Comparison of ENCODE assay signal across 11 cellular contexts in genomic region chr9:136023401-136024225, GRCh38.
DNase-seq lines count a peak whose midpoint lies in the region; ATAC-seq and TF ChIP-seq lines count a peak whose summit lies in the region.
"Had no signal": no experiment of that assay in that cellular context is flagged by ENCODE, and none has a peak within 500 bp of the region (broad histone marks: within the 10 kb centered on the region; RNA-seq: fewer than 3 reads in every experiment).

No MANE protein-coding gene starts in this region.

- TF ChIP-seq POLR2A in tibial nerve (IDR thresholded peaks at IDR 0.05): no peak

- H3K4me3 ChIP-seq in lung: no peak overlapping the region
- no peak overlapping the region for H3K4me3 ChIP-seq in tibial nerve

- H3K4me3 Mint-ChIP-seq in activated CD4-positive, alpha-beta memory T cell treated with anti-CD3 and anti-CD28 coated beads for 36 hours: no peak overlapping the region
- H3K4me3 Mint-ChIP-seq in activated CD4-positive, alpha-beta memory T cell treated with anti-CD3 and anti-CD28 coated beads, Interleukin-2, amount 10 ng/mL, durations not matched to agents 7 days and 5 days: no peak overlapping the region
- no peak overlapping the region for H3K4me3 Mint-ChIP-seq in dendritic cell treated with granulocyte-macrophage colony-stimulating factor and Interleukin-4, amounts not matched to agents 40 ng/mL and 50 ng/mL, for 4 days
- H3K4me3 Mint-ChIP-seq: activated B cell treated with CpG ODN at 0.5 μM for 24 hours had no signal

- H3K36me3 ChIP-seq in lung (ENCODE audit: control insufficient read depth in 2 of 2, insufficient read depth in 2 of 2, low read length in 2 of 2): peaks cover 0 to 6% of the 10 kb centered on the region in 2 donors
- peaks cover 0 to 9% (median 0%) of the 10 kb centered on the region in 3 donors for H3K36me3 ChIP-seq in tibial nerve

- H3K9me3 ChIP-seq in lung (ENCODE audit: control insufficient read depth in 2 of 2, insufficient read depth in 1 of 2, low read length in 1 of 2): no peaks in the 10 kb centered on the region
- no peaks in the 10 kb centered on the region for H3K9me3 ChIP-seq in tibial nerve

- H3K36me3 Mint-ChIP-seq in activated CD4-positive, alpha-beta memory T cell treated with anti-CD3 and anti-CD28 coated beads for 36 hours: peaks cover 4% of the 10 kb centered on the region
- H3K36me3 Mint-ChIP-seq in activated CD4-positive, alpha-beta memory T cell treated with anti-CD3 and anti-CD28 coated beads, Interleukin-2, amount 10 ng/mL, durations not matched to agents 7 days and 5 days (ENCODE audit: low read depth): peaks cover 3% of the 10 kb centered on the region
- peaks cover 69% of the 10 kb centered on the region for H3K36me3 Mint-ChIP-seq in dendritic cell treated with granulocyte-macrophage colony-stimulating factor and Interleukin-4, amounts not matched to agents 40 ng/mL and 50 ng/mL, for 4 days (ENCODE audit: low read depth)

- H3K27ac Mint-ChIP-seq in activated CD4-positive, alpha-beta memory T cell treated with anti-CD3 and anti-CD28 coated beads for 36 hours: no peak overlapping the region
- H3K27ac Mint-ChIP-seq in activated CD4-positive, alpha-beta memory T cell treated with anti-CD3 and anti-CD28 coated beads, Interleukin-2, amount 10 ng/mL, durations not matched to agents 7 days and 5 days: no peak overlapping the region
- H3K27ac Mint-ChIP-seq in dendritic cell treated with granulocyte-macrophage colony-stimulating factor and Interleukin-4, amounts not matched to agents 40 ng/mL and 50 ng/mL, for 4 days: peak overlapping the region; percentile 0
- H3K27ac Mint-ChIP-seq: activated B cell treated with CpG ODN at 0.5 μM for 24 hours had no signal

- peak; percentile 2 for DNase-seq in activated CD4-positive, alpha-beta memory T cell treated with anti-CD3 and anti-CD28 coated beads for 36 hours
- no peak for DNase-seq in activated CD4-positive, alpha-beta memory T cell treated with anti-CD3 and anti-CD28 coated beads, Interleukin-2, amount 10 ng/mL, durations not matched to agents 7 days and 5 days
- DNase-seq in lung (ENCODE audit: low spot score) (no peak), tibial nerve (ENCODE audit: low spot score in 2 of 2) (peak; percentile 53 to 64), cerebellar nuclear complex (lab: John Stamatoyannopoulos, UW) (no peak), iPS-NIHi11 (ENCODE audit: low spot score) (no peak)
- no peak for DNase-seq in activated CD4-positive, alpha-beta T cell treated with anti-CD3 and anti-CD28 coated beads for 48 hours
- DNase-seq: ACHN, activated B cell treated with CpG ODN at 0.5 μM for 24 hours, MV-4-11 had no signal

- peak in 1 of 2 donors; percentile 30 for TF ChIP-seq EP300 in tibial nerve (IDR thresholded peaks at IDR 0.05)

- no peaks in the 10 kb centered on the region for H3K27me3 Mint-ChIP-seq in activated CD4-positive, alpha-beta memory T cell treated with anti-CD3 and anti-CD28 coated beads for 36 hours
- H3K27me3 Mint-ChIP-seq in activated CD4-positive, alpha-beta memory T cell treated with anti-CD3 and anti-CD28 coated beads, Interleukin-2, amount 10 ng/mL, durations not matched to agents 7 days and 5 days: no peaks in the 10 kb centered on the region
- H3K27me3 Mint-ChIP-seq in dendritic cell treated with granulocyte-macrophage colony-stimulating factor and Interleukin-4, amounts not matched to agents 40 ng/mL and 50 ng/mL, for 4 days: no peaks in the 10 kb centered on the region

- ATAC-seq in lung (ENCODE audit: insufficient read depth, low FRiP score): peak; percentile 9

- 56 to 69% methylated on average over 17 of the region's 17 CpGs for WGBS in lung, 2 donors
- 43 to 44% methylated on average over 17 of the region's 17 CpGs for WGBS in tibial nerve, 2 donors

- TF ChIP-seq CTCF in lung (IDR thresholded peaks at IDR 0.05; ENCODE audit: control extremely low read depth, extremely low read depth) (no peak), tibial nerve (IDR thresholded peaks at IDR 0.05) (no peak)

- peaks cover 0 to 10% of the 10 kb centered on the region in 2 donors for H3K4me1 ChIP-seq in lung (ENCODE audit: control insufficient read depth in 2 of 2, insufficient read depth in 2 of 2, low read length in 2 of 2)
- peaks cover 3 to 64% (median 17%) of the 10 kb centered on the region in 4 donors for H3K4me1 ChIP-seq in tibial nerve

- peak overlapping the region in 1 of 2 donors; percentile 33 for H3K27ac ChIP-seq in lung (ENCODE audit: low read depth in 1 of 2, low read length in 1 of 2)
- H3K27ac ChIP-seq in tibial nerve: peak overlapping the region in 2 of 4 donors; percentile 61 to 71

- POLR2A ChIA-PET in activated CD4-positive, alpha-beta memory T cell treated with anti-CD3 and anti-CD28 coated beads for 36 hours (lab: Charles Lee): no interaction called here
- POLR2A ChIA-PET in activated CD4-positive, alpha-beta memory T cell treated with anti-CD3 and anti-CD28 coated beads, Interleukin-2, amount 10 ng/mL, durations not matched to agents 7 days and 5 days (lab: Charles Lee): no interaction called here

- no peaks in the 10 kb centered on the region for H3K9me3 Mint-ChIP-seq in activated CD4-positive, alpha-beta memory T cell treated with anti-CD3 and anti-CD28 coated beads for 36 hours
- no peaks in the 10 kb centered on the region for H3K9me3 Mint-ChIP-seq in activated CD4-positive, alpha-beta memory T cell treated with anti-CD3 and anti-CD28 coated beads, Interleukin-2, amount 10 ng/mL, durations not matched to agents 7 days and 5 days
- H3K9me3 Mint-ChIP-seq in dendritic cell treated with granulocyte-macrophage colony-stimulating factor and Interleukin-4, amounts not matched to agents 40 ng/mL and 50 ng/mL, for 4 days: no peaks in the 10 kb centered on the region

- intact Hi-C loops in activated CD4-positive, alpha-beta memory T cell treated with anti-CD3 and anti-CD28 coated beads for 36 hours (cut with micrococcal nuclease): no loop called here
- intact Hi-C loops in dendritic cell treated with granulocyte-macrophage colony-stimulating factor and Interleukin-4, amounts not matched to agents 40 ng/mL and 50 ng/mL, for 4 days (cut with micrococcal nuclease): no loop called here

- no peaks in the 10 kb centered on the region for H3K27me3 ChIP-seq in lung (ENCODE audit: control insufficient read depth, insufficient read depth)
- no peaks in the 10 kb centered on the region for H3K27me3 ChIP-seq in tibial nerve

- H3K4me1 Mint-ChIP-seq in activated CD4-positive, alpha-beta memory T cell treated with anti-CD3 and anti-CD28 coated beads for 36 hours (ENCODE audit: low read depth): no peaks in the 10 kb centered on the region
- H3K4me1 Mint-ChIP-seq in activated CD4-positive, alpha-beta memory T cell treated with anti-CD3 and anti-CD28 coated beads, Interleukin-2, amount 10 ng/mL, durations not matched to agents 7 days and 5 days: no peaks in the 10 kb centered on the region
- H3K4me1 Mint-ChIP-seq in dendritic cell treated with granulocyte-macrophage colony-stimulating factor and Interleukin-4, amounts not matched to agents 40 ng/mL and 50 ng/mL, for 4 days (ENCODE audit: low read depth): peaks cover 67% of the 10 kb centered on the region
- H3K4me1 Mint-ChIP-seq: activated B cell treated with CpG ODN at 0.5 μM for 24 hours had no signal

- CTCF ChIA-PET in activated CD4-positive, alpha-beta memory T cell treated with anti-CD3 and anti-CD28 coated beads for 36 hours (lab: Charles Lee): no interaction called here
- CTCF ChIA-PET in activated CD4-positive, alpha-beta memory T cell treated with anti-CD3 and anti-CD28 coated beads, Interleukin-2, amount 10 ng/mL, durations not matched to agents 7 days and 5 days (lab: Charles Lee): no interaction called here

Comparison
In these comparisons a context has a peak if more than half of its experiments do, and no peak if none do; other contexts are left out.
1. DNase-seq: peak in activated CD4-positive, alpha-beta memory T cell treated with anti-CD3 and anti-CD28 coated beads for 36 hours (single experiment) and tibial nerve (2 of 2); none in activated CD4-positive, alpha-beta memory T cell treated with anti-CD3 and anti-CD28 coated beads, Interleukin-2, amount 10 ng/mL, durations not matched to agents 7 days and 5 days (single experiment), lung (single experiment), cerebellar nuclear complex (0 of 2), iPS-NIHi11 (single experiment) and activated CD4-positive, alpha-beta T cell treated with anti-CD3 and anti-CD28 coated beads for 48 hours (single experiment).